1 cellular context compared by ENCODE assay signal in the genomic region with DNA sequence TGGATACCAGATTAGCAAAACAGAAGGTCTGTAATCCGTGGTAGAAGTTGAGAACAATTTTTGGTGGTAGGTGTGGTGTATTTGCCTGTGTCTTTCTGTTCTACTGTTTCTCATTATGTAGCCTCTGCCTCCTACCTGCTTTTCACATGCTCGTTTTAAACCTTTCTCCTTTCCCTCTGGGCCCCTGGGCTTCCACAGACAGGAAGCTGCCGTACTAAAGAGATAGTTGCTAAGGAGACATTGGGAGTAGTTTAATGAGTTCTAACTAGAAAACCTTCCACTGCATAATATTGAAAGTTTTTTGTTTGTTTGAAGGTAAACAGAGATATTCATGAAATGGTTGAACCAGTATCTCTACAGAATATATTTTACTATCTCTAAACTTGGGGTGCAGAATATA.
TF ChIP-seq lines count a peak whose summit lies in the region.

No MANE protein-coding gene starts in this region.

TF ChIP-seq in SK-N-SH, 30 proteins besides CTCF, POLR2A, EP300 and RAD21 (continued from another document):
- TF ChIP-seq TCF12 (IDR thresholded peaks at IDR 0.05): no peak
- peak; percentile 58; the same call in 1 of the 2 replicates for TF ChIP-seq MXI1 (IDR thresholded peaks at IDR 0.05; ENCODE audit: low read depth, low read length)
- TF ChIP-seq SMC3 (IDR thresholded peaks at IDR 0.05; ENCODE audit: low read depth, low read length): no peak
- 0 out of 2 replicates have a peak, but pooled peaks have one; percentile 10 for TF ChIP-seq RCOR1 (IDR thresholded peaks at IDR 0.05; ENCODE audit: low read length)
- TF ChIP-seq USF1 (IDR thresholded peaks at IDR 0.05; ENCODE audit: borderline replicate concordance, low read depth): no peak
- TF ChIP-seq GATA2 (CRISPR knock-in tag; IDR thresholded peaks at IDR 0.05): peak; percentile 74
- TF ChIP-seq YY1 (IDR thresholded peaks at IDR 0.05; ENCODE audit: low read depth): no peak
- TF ChIP-seq NRF1 (IDR thresholded peaks at IDR 0.05; ENCODE audit: low read depth, low read length): no peak
- TF ChIP-seq RFX5 (IDR thresholded peaks at IDR 0.05; ENCODE audit: low read length): peak; percentile 81
- TF ChIP-seq, protein P1, sequence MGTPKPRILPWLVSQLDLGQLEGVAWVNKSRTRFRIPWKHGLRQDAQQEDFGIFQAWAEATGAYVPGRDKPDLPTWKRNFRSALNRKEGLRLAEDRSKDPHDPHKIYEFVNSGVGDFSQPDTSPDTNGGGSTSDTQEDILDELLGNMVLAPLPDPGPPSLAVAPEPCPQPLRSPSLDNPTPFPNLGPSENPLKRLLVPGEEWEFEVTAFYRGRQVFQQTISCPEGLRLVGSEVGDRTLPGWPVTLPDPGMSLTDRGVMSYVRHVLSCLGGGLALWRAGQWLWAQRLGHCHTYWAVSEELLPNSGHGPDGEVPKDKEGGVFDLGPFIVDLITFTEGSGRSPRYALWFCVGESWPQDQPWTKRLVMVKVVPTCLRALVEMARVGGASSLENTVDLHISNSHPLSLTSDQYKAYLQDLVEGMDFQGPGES (IDR thresholded peaks at IDR 0.05; ENCODE audit: low read depth, low read length): no peak
